Comparison of ENCODE assay signal across 35 cellular contexts in the genomic region with DNA sequence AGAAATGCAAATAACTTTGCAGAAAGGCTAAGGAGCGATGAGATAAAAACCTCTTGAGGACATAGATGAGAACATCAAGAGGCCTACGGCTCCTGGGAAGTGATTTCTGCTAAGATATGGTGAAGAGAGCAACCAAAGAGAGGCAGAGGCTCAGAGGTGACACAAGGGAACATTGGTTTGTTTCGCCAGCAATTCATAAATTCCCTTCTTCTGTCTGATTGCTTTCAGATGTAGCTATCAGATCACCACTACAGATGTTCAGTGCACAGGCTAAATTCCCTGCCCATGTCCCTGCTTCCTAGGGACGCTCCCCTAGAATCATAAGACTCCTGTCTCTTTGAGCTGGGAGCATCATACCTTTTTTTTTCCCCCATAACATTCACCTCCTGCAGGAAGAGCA. TPM values are rescaled to one million over a fixed set of nuclear protein-coding genes. Genes with fewer than 3 reads are reported as not detected.
"Had no signal": no experiment of that assay in that cellular context is flagged by ENCODE, and none has a peak within 500 bp of the region (broad histone marks: within the 10 kb centered on the region; RNA-seq: fewer than 3 reads in every experiment).

No MANE protein-coding gene starts in this region.

- ATAC-seq: activated CD4-positive, CD25-positive, alpha-beta regulatory T cell treated with anti-CD3 and anti-CD28 coated beads, Interleukin-2, amount 50 U/mL, for 24 hours; activated CD8-positive, alpha-beta memory T cell treated with anti-CD3 and anti-CD28 coated beads, Interleukin-2, amount 10 ng/mL, durations not matched to agents 7 days and 5 days; activated CD8-positive, alpha-beta T cell treated with anti-CD3 and anti-CD28 coated beads, Interleukin-2, amount 10 ng/mL, durations not matched to agents 7 days and 5 days; activated naive CD4-positive, alpha-beta T cell treated with anti-CD3 and anti-CD28 coated beads, Interleukin-2, amount 50 U/mL, for 72 hours; T-helper 17 cell had no signal

- H3K4me1 ChIP-seq: ascending aorta, breast epithelium, colonic mucosa, esophagus squamous epithelium had no signal

- H3K4me1 Mint-ChIP-seq: activated B cell treated with CpG ODN at 0.5 μM for 24 hours; activated CD8-positive, alpha-beta memory T cell treated with anti-CD3 and anti-CD28 coated beads, Interleukin-2, amount 10 ng/mL, durations not matched to agents 7 days and 5 days; activated naive CD8-positive, alpha-beta T cell treated with anti-CD3 and anti-CD28 coated beads, Interleukin-2, amount 10 ng/mL, durations not matched to agents 7 days and 5 days; T-helper 17 cell had no signal

- H3K9me3 Mint-ChIP-seq: activated B cell treated with CpG ODN at 0.5 μM for 24 hours; activated CD4-positive, alpha-beta memory T cell treated with anti-CD3 and anti-CD28 coated beads for 36 hours; activated naive CD4-positive, alpha-beta T cell treated with anti-CD3 and anti-CD28 coated beads for 36 hours; activated naive CD4-positive, alpha-beta T cell treated with anti-CD3 and anti-CD28 coated beads, Interleukin-2, amount 50 U/mL, for 72 hours; activated naive CD8-positive, alpha-beta T cell treated with anti-CD3 and anti-CD28 coated beads, Interleukin-2, amount 10 ng/mL, durations not matched to agents 7 days and 5 days; activated T-helper 1 cell treated with anti-CD3 and anti-CD28 coated beads, Interleukin-12 subunit alpha, Interleukin-12 subunit beta, Interleukin-2, Interleukin-4 antibody, amounts not matched to agents 30 ng/mL and 10 ng/mL and 1 ng/mL, durations not matched to agents 14 hours and 24 hours and 36 hours; activated T-helper 2 cell treated with anti-CD3 and anti-CD28 coated beads, Interferon-gamma antibody, Interleukin-2, Interleukin-4, amounts not matched to agents 10 μg/mL and 5 μg/mL and 100 μg/mL, durations not matched to agents 14 hours and 24 hours and 36 hours; T-helper 2 cell treated with Interferon-gamma antibody and Interleukin-4, amounts not matched to agents 5 μg/mL and 100 μg/mL, for 36 hours had no signal

- H3K27ac Mint-ChIP-seq: activated B cell treated with CpG ODN at 0.5 μM for 24 hours; activated CD4-positive, alpha-beta memory T cell treated with anti-CD3 and anti-CD28 coated beads for 36 hours; activated CD8-positive, alpha-beta memory T cell treated with anti-CD3 and anti-CD28 coated beads, Interleukin-2, amount 10 ng/mL, durations not matched to agents 7 days and 5 days; activated CD8-positive, alpha-beta T cell treated with anti-CD3 and anti-CD28 coated beads, Interleukin-2, amount 10 ng/mL, durations not matched to agents 7 days and 5 days; activated naive CD4-positive, alpha-beta T cell treated with anti-CD3 and anti-CD28 coated beads for 36 hours; activated naive CD4-positive, alpha-beta T cell treated with anti-CD3 and anti-CD28 coated beads, Interleukin-2, amount 50 U/mL, for 72 hours; activated naive CD8-positive, alpha-beta T cell treated with anti-CD3 and anti-CD28 coated beads, Interleukin-2, amount 10 ng/mL, durations not matched to agents 7 days and 5 days; activated T-helper 1 cell treated with anti-CD3 and anti-CD28 coated beads, Interleukin-12 subunit alpha, Interleukin-12 subunit beta, Interleukin-2, Interleukin-4 antibody, amounts not matched to agents 30 ng/mL and 10 ng/mL and 1 ng/mL, durations not matched to agents 14 hours and 24 hours and 36 hours; activated T-helper 2 cell treated with anti-CD3 and anti-CD28 coated beads, Interferon-gamma antibody, Interleukin-2, Interleukin-4, amounts not matched to agents 10 μg/mL and 5 μg/mL and 100 μg/mL, durations not matched to agents 14 hours and 24 hours and 36 hours; T-helper 17 cell; T-helper 2 cell treated with Interferon-gamma antibody and Interleukin-4, amounts not matched to agents 5 μg/mL and 100 μg/mL, for 36 hours had no signal

- H3K36me3 ChIP-seq: ascending aorta, breast epithelium, cardiac muscle cell, colonic mucosa, esophagus squamous epithelium, WERI-Rb-1 had no signal

- H3K9me3 ChIP-seq: ascending aorta, breast epithelium, colonic mucosa, esophagus squamous epithelium had no signal

- H3K4me3 Mint-ChIP-seq: activated B cell treated with CpG ODN at 0.5 μM for 24 hours; activated CD4-positive, alpha-beta memory T cell treated with anti-CD3 and anti-CD28 coated beads for 36 hours; activated CD8-positive, alpha-beta memory T cell treated with anti-CD3 and anti-CD28 coated beads, Interleukin-2, amount 10 ng/mL, durations not matched to agents 7 days and 5 days; activated CD8-positive, alpha-beta T cell treated with anti-CD3 and anti-CD28 coated beads, Interleukin-2, amount 10 ng/mL, durations not matched to agents 7 days and 5 days; activated naive CD4-positive, alpha-beta T cell treated with anti-CD3 and anti-CD28 coated beads for 36 hours; activated naive CD8-positive, alpha-beta T cell treated with anti-CD3 and anti-CD28 coated beads, Interleukin-2, amount 10 ng/mL, durations not matched to agents 7 days and 5 days; activated T-helper 1 cell treated with anti-CD3 and anti-CD28 coated beads, Interleukin-12 subunit alpha, Interleukin-12 subunit beta, Interleukin-2, Interleukin-4 antibody, amounts not matched to agents 30 ng/mL and 10 ng/mL and 1 ng/mL, durations not matched to agents 14 hours and 24 hours and 36 hours; brain; T-helper 17 cell; T-helper 2 cell treated with Interferon-gamma antibody and Interleukin-4, amounts not matched to agents 5 μg/mL and 100 μg/mL, for 36 hours had no signal

- H3K27me3 Mint-ChIP-seq: brain had no signal

- H3K27ac ChIP-seq: ascending aorta, breast epithelium, cardiac muscle cell, colonic mucosa, epithelial cell of prostate, esophagus squamous epithelium, WERI-Rb-1 had no signal

- H3K4me3 ChIP-seq: ascending aorta, breast epithelium, cardiac muscle cell, colonic mucosa, esophagus squamous epithelium had no signal

- H3K36me3 Mint-ChIP-seq: activated CD4-positive, alpha-beta memory T cell treated with anti-CD3 and anti-CD28 coated beads for 36 hours; activated CD8-positive, alpha-beta memory T cell treated with anti-CD3 and anti-CD28 coated beads, Interleukin-2, amount 10 ng/mL, durations not matched to agents 7 days and 5 days; activated naive CD4-positive, alpha-beta T cell treated with anti-CD3 and anti-CD28 coated beads, Interleukin-2, amount 50 U/mL, for 72 hours; activated naive CD8-positive, alpha-beta T cell treated with anti-CD3 and anti-CD28 coated beads, Interleukin-2, amount 10 ng/mL, durations not matched to agents 7 days and 5 days; brain had no signal

- DNase-seq: activated B cell treated with CpG ODN at 0.5 μM for 24 hours; activated CD4-positive, alpha-beta memory T cell treated with anti-CD3 and anti-CD28 coated beads for 36 hours; activated CD4-positive, alpha-beta T cell treated with anti-CD3 and anti-CD28 coated beads for 48 hours; activated CD4-positive, alpha-beta T cell treated with anti-CD3 and anti-CD28 coated beads, Interleukin-2, amount 50 U/mL, for 1 hour; activated CD8-positive, alpha-beta memory T cell treated with anti-CD3 and anti-CD28 coated beads, Interleukin-2, amount 10 ng/mL, durations not matched to agents 7 days and 5 days; activated CD8-positive, alpha-beta memory T cell treated with anti-CD3 and anti-CD28 coated beads, Interleukin-2, amount 50 U/mL, for 4 hours; activated CD8-positive, alpha-beta T cell treated with anti-CD3 and anti-CD28 coated beads, Interleukin-2, amount 10 ng/mL, durations not matched to agents 7 days and 5 days; activated effector memory CD4-positive, alpha-beta T cell treated with anti-CD3 and anti-CD28 coated beads, Interleukin-2, amount 50 U/mL, for 16 hours; activated naive CD4-positive, alpha-beta T cell treated with anti-CD3 and anti-CD28 coated beads for 36 hours; activated naive CD8-positive, alpha-beta T cell treated with anti-CD3 and anti-CD28 coated beads, Interleukin-2, amount 10 ng/mL, durations not matched to agents 7 days and 5 days; activated T-cell treated with anti-CD3 and anti-CD28 coated beads, Interleukin-2, amount 50 U/mL, for 1 hour; activated T-cell treated with anti-CD3 and anti-CD28 coated beads, Interleukin-2, amount 50 U/mL, for 48 hours; central memory CD4-positive, alpha-beta T cell; cerebellar nuclear complex; colonic mucosa; effector CD8-positive, alpha-beta T cell; esophagus squamous epithelium; T-helper 1 cell; T-helper 17 cell; T1000; WERI-Rb-1 had no signal

- H3K27me3 ChIP-seq: ascending aorta, breast epithelium, cardiac muscle cell, colonic mucosa had no signal

RNA-seq across cellular contexts. Expression of a gene that starts 11.2 kb away (rescaled TPM):
- total RNA-seq: activated B cell treated with CpG ODN at 0.5 μM for 24 hours; activated CD4-positive, alpha-beta memory T cell treated with anti-CD3 and anti-CD28 coated beads for 36 hours; activated CD8-positive, alpha-beta memory T cell treated with anti-CD3 and anti-CD28 coated beads for 36 hours; activated CD8-positive, alpha-beta memory T cell treated with anti-CD3 and anti-CD28 coated beads, Interleukin-2, amount 10 ng/mL, durations not matched to agents 7 days and 5 days; activated CD8-positive, alpha-beta T cell treated with anti-CD3 and anti-CD28 coated beads, Interleukin-2, amount 10 ng/mL, durations not matched to agents 7 days and 5 days; activated naive CD4-positive, alpha-beta T cell treated with anti-CD3 and anti-CD28 coated beads for 36 hours; activated naive CD4-positive, alpha-beta T cell treated with anti-CD3 and anti-CD28 coated beads, Interleukin-2, amount 50 U/mL, for 72 hours; activated naive CD8-positive, alpha-beta T cell treated with anti-CD3 and anti-CD28 coated beads, Interleukin-2, amount 10 ng/mL, durations not matched to agents 7 days and 5 days; activated T-helper 1 cell treated with anti-CD3 and anti-CD28 coated beads, Interleukin-12 subunit alpha, Interleukin-12 subunit beta, Interleukin-2, Interleukin-4 antibody, amounts not matched to agents 30 ng/mL and 10 ng/mL and 1 ng/mL, durations not matched to agents 14 hours and 24 hours and 36 hours; activated T-helper 2 cell treated with anti-CD3 and anti-CD28 coated beads, Interferon-gamma antibody, Interleukin-2, Interleukin-4, amounts not matched to agents 10 μg/mL and 5 μg/mL and 100 μg/mL, durations not matched to agents 14 hours and 24 hours and 36 hours; ascending aorta; breast epithelium; cardiac muscle cell; dermis microvascular lymphatic vessel endothelial cell; endothelial cell of umbilical vein; esophagus squamous epithelium; frontal cortex; T-helper 17 cell had no signal
